In the genomic region with DNA sequence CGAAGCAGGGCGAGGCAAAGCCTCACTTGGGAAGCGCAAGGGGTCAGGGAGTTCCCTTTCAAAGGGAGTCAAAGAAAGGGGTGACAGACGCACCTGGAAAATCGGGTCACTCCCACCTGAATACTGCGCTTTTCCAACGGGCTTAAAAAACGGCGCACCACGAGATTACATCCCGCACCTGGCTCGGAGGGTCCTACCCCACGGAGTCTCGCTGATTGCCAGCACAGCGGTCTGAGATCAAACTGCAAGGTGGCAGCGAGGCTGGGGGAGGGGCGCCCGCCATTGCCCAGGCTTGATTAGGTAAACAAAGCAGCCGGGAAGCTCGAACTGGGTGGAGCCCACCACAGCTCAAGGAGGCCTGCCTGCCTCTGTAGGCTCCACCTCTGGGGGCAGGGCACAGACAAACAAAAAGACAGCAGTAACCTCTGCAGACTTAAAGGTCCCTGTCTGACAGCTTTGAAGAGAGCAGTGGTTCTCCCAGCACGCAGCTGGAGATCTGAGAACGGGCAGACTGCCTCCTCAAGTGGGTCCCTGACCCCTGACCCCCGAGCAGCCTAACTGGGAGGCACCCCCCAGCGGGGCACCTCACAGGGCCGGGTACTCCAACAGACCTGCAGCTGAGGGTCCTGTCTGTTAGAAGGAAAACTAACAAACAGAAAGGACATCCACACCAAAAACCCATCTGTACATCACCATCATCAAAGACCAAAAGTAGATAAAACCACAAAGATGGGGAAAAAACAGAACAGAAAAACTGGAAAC, we compare ENCODE assay signal across 8 cellular contexts.
DNase-seq lines count a peak whose midpoint lies in the region; ATAC-seq and TF ChIP-seq lines count a peak whose summit lies in the region.
"Not testable (repeated sequence)": the region's sequence is repeated elsewhere in the genome, so short reads cannot be mapped to it uniquely, and the experiment has no call there.

No MANE protein-coding gene starts in this region.

- ATAC-seq in activated T-helper 17 cell treated with anti-CD3 and anti-CD28 coated beads, Interleukin-2, amount 50 U/mL, for 72 hours (replicated peaks); heart right ventricle; lower lobe of right lung: not testable (repeated sequence)

- H3K36me3 Mint-ChIP-seq in activated T-helper 17 cell treated with anti-CD3 and anti-CD28 coated beads, Interleukin-2, amount 50 U/mL, for 72 hours (ENCODE audit: low read depth); osteocyte (ENCODE audit: unreplicated experiment): not testable (repeated sequence)

- not testable (repeated sequence) for TF ChIP-seq POLR2A in thyroid gland (IDR thresholded peaks at IDR 0.05)

- H3K27me3 ChIP-seq in colonic mucosa; heart right ventricle; lower lobe of right lung (ENCODE audit: low read depth); thyroid gland: not testable (repeated sequence)

- H3K4me1 Mint-ChIP-seq in activated T-helper 17 cell treated with anti-CD3 and anti-CD28 coated beads, Interleukin-2, amount 50 U/mL, for 72 hours, result not testable (repeated sequence)
- H3K4me1 Mint-ChIP-seq in osteocyte (ENCODE audit: unreplicated experiment), result peaks cover 15% of the 10 kb centered on the region

- intact Hi-C loops in colonic mucosa (cut with DNase I); lower lobe of right lung (cut with DNase I); thyroid gland (cut with DNase I): not testable (repeated sequence)
- intact Hi-C loops in heart right ventricle (cut with DNase I), result loop anchor here in 1 of 10 donors (10.0 kb wide), 1 partner anchor 213 kb away; no protein-coding TSS in a partner anchor

- not testable (repeated sequence) for H3K27me3 Mint-ChIP-seq in activated T-helper 17 cell treated with anti-CD3 and anti-CD28 coated beads, Interleukin-2, amount 50 U/mL, for 72 hours; osteocyte (ENCODE audit: unreplicated experiment)

- TF ChIP-seq CTCF in colonic mucosa (IDR thresholded peaks at IDR 0.05); heart right ventricle (IDR thresholded peaks at IDR 0.05); lower lobe of right lung (IDR thresholded peaks at IDR 0.05); osteocyte (IDR thresholded peaks at IDR 0.05); thyroid gland (IDR thresholded peaks at IDR 0.05): not testable (repeated sequence)

- H3K4me3 ChIP-seq in colonic mucosa, result peak overlapping the region; percentile 2
- peak overlapping the region in 6 of 10 donors; percentile 12 to 40 (median 28) for H3K4me3 ChIP-seq in heart right ventricle
- not testable (repeated sequence) for H3K4me3 ChIP-seq in lower lobe of right lung; thyroid gland (replicated peaks in 1 of 3)

- peak overlapping the region; percentile 30 for H3K4me3 Mint-ChIP-seq in activated T-helper 17 cell treated with anti-CD3 and anti-CD28 coated beads, Interleukin-2, amount 50 U/mL, for 72 hours
- H3K4me3 Mint-ChIP-seq in osteocyte (ENCODE audit: unreplicated experiment), result peak overlapping the region; percentile 55

- not testable (repeated sequence) for H3K9ac ChIP-seq in colonic mucosa (ENCODE audit: low read depth in 2 of 2, low read length in 2 of 2)

- not testable (repeated sequence) for H3K9me3 ChIP-seq in colonic mucosa, heart right ventricle, lower lobe of right lung, thyroid gland

- H3K27ac Mint-ChIP-seq in activated T-helper 17 cell treated with anti-CD3 and anti-CD28 coated beads, Interleukin-2, amount 50 U/mL, for 72 hours; osteocyte (ENCODE audit: unreplicated experiment): not testable (repeated sequence)

- H3K4me1 ChIP-seq in colonic mucosa, heart right ventricle, lower lobe of right lung: not testable (repeated sequence)
- peaks cover under 1 to 13% of the 10 kb centered on the region in 2 donors for H3K4me1 ChIP-seq in thyroid gland

- H3K9me3 Mint-ChIP-seq in activated T-helper 17 cell treated with anti-CD3 and anti-CD28 coated beads, Interleukin-2, amount 50 U/mL, for 72 hours; osteocyte (ENCODE audit: unreplicated experiment): not testable (repeated sequence)

- 11 to 59% methylated on average over 16 to 22 of the region's 25 CpGs for WGBS in heart right ventricle, 2 donors
- 37 to 48% methylated on average over 15 to 17 of the region's 25 CpGs for WGBS in thyroid gland, 2 donors

- not testable (repeated sequence) for H3K36me3 ChIP-seq in colonic mucosa, heart right ventricle, lower lobe of right lung, thyroid gland

- DNase-seq in ELF-1 (ENCODE audit: low read depth, low spot score) (peak; percentile 56), NCI-H2171 treated with DMSO at 0.1 percent for 48 hours (lab: John Stamatoyannopoulos, UW) (peak; percentile 20), lower lobe of right lung (peak; percentile 16), thyroid gland (peak; percentile 1 to 5)
- DNase-seq in colonic mucosa; heart right ventricle; osteocyte (ENCODE audit: extremely low spot score, unreplicated experiment): not testable (repeated sequence)

- H3K27ac ChIP-seq in colonic mucosa, heart right ventricle, lower lobe of right lung, thyroid gland: not testable (repeated sequence)
